Comparison of ENCODE assay signal across 1 cellular context in the genomic region with DNA sequence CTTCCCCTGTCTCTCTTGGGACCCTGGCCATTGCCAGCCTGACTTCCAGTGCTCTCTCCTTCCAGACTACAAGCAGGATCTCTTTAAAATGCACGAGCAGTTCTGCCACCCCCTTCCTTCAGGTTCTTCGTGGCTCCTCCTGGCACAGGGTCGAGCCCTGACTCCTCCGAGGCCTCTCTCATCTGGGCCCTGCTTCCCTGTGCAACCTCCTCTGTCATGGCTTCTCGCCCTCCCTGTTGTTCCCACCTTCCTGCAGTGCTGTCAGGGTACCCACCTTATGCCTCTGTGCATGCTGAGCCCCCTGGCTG.
TF ChIP-seq lines count a peak whose summit lies in the region.

No MANE protein-coding gene starts in this region.

TF ChIP-seq in IMR-90, 13 proteins besides CTCF, POLR2A, EP300 and RAD21 (continued from another document):
- TF ChIP-seq, protein P1, sequence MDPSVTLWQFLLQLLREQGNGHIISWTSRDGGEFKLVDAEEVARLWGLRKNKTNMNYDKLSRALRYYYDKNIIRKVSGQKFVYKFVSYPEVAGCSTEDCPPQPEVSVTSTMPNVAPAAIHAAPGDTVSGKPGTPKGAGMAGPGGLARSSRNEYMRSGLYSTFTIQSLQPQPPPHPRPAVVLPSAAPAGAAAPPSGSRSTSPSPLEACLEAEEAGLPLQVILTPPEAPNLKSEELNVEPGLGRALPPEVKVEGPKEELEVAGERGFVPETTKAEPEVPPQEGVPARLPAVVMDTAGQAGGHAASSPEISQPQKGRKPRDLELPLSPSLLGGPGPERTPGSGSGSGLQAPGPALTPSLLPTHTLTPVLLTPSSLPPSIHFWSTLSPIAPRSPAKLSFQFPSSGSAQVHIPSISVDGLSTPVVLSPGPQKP (IDR thresholded peaks at IDR 0.05; ENCODE audit: borderline replicate concordance, low read depth, low read length), result no peak
- no peak for TF ChIP-seq MAZ (IDR thresholded peaks at IDR 0.05; ENCODE audit: borderline replicate concordance, low read depth, low read length)
- TF ChIP-seq CHD1 (IDR thresholded peaks at IDR 0.05; ENCODE audit: low read depth, low read length), result no peak
